Comparison of ENCODE assay signal across 1 cellular context in genomic region chr20:62356948-62357667, GRCh38.
TF ChIP-seq lines count a peak whose summit lies in the region.

No MANE protein-coding gene starts in this region.

TF ChIP-seq in GM23338, 12 proteins besides CTCF, POLR2A, EP300 and RAD21 (continued from another document):
- no peak for TF ChIP-seq ZNF462 (CRISPR knock-in tag; IDR thresholded peaks at IDR 0.05)
- TF ChIP-seq JUNB (IDR thresholded peaks at IDR 0.05; ENCODE audit: unreplicated experiment) = no peak
- TF ChIP-seq REST (IDR thresholded peaks at IDR 0.05; ENCODE audit: unreplicated experiment) = no peak
- TF ChIP-seq EZH2phosphoT487 (IDR thresholded peaks at IDR 0.05; ENCODE audit: unreplicated experiment) = no peak
- no peak for TF ChIP-seq EZH2 (IDR thresholded peaks at IDR 0.05; ENCODE audit: low read depth, unreplicated experiment)
- no peak for TF ChIP-seq ETS1 (IDR thresholded peaks at IDR 0.05)
- TF ChIP-seq ZNF114 (CRISPR knock-in tag; IDR thresholded peaks at IDR 0.05) = no peak
- no peak for TF ChIP-seq CREB1 (CRISPR knock-in tag; IDR thresholded peaks at IDR 0.05; ENCODE audit: low read depth)
- no peak for TF ChIP-seq NANOG (IDR thresholded peaks at IDR 0.05; ENCODE audit: borderline replicate concordance)
- TF ChIP-seq ZNF331 (CRISPR knock-in tag; IDR thresholded peaks at IDR 0.05; ENCODE audit: low read depth) = no peak
